In genomic region chr9:124215956-124216355, GRCh38 we compare ENCODE assay signal across 11 cellular contexts. TPM values are rescaled to one million over a fixed set of nuclear protein-coding genes. Genes with fewer than 3 reads are reported as not detected.
A peak's percentile ranks its signal among the peaks of the same experiment; 100 is the strongest.
DNase-seq lines count a peak whose midpoint lies in the region; ATAC-seq lines count a peak whose summit lies in the region.
"Had no signal": no experiment of that assay in that cellular context is flagged by ENCODE, and none has a peak within 500 bp of the region (broad histone marks: within the 10 kb centered on the region; RNA-seq: fewer than 3 reads in every experiment).

No MANE protein-coding gene starts in this region.

- H3K79me1 ChIP-seq in neuronal stem cell (ENCODE audit: low read depth, low read length) = no peaks in the 10 kb centered on the region

- no peak overlapping the region for H2BK120ac ChIP-seq in neuronal stem cell (ENCODE audit: low read depth, low read length)

- no peaks in the 10 kb centered on the region for H3K36me3 Mint-ChIP-seq in CD4-positive, CD25-positive, alpha-beta regulatory T cell
- H3K36me3 Mint-ChIP-seq in IgD-negative memory B cell = no peaks in the 10 kb centered on the region
- H3K36me3 Mint-ChIP-seq in activated T-helper 17 cell treated with anti-CD3 and anti-CD28 coated beads, Interleukin-2, amount 50 U/mL, for 72 hours (ENCODE audit: low read depth) = no peaks in the 10 kb centered on the region
- H3K36me3 Mint-ChIP-seq in natural killer cell treated with Interleukin-12 subunit alpha and Interleukin-12 subunit beta and Interleukin-15 and Interleukin-18, amount 100 ng/mL, for 72 hours = no peaks in the 10 kb centered on the region

- no peak overlapping the region for H2BK12ac ChIP-seq in neuronal stem cell (ENCODE audit: low read length)

- H3K14ac ChIP-seq in neuronal stem cell (ENCODE audit: low read length) = no peak overlapping the region

- peaks cover 0 to 54% (median 28%) of the 10 kb centered on the region in 4 donors for H3K4me1 Mint-ChIP-seq in CD4-positive, CD25-positive, alpha-beta regulatory T cell
- peaks cover 54 to 84% (median 72%) of the 10 kb centered on the region in 3 donors for H3K4me1 Mint-ChIP-seq in IgD-negative memory B cell
- peaks cover 32% of the 10 kb centered on the region for H3K4me1 Mint-ChIP-seq in activated T-helper 17 cell treated with anti-CD3 and anti-CD28 coated beads, Interleukin-2, amount 50 U/mL, for 72 hours
- H3K4me1 Mint-ChIP-seq in natural killer cell treated with Interleukin-12 subunit alpha and Interleukin-12 subunit beta and Interleukin-15 and Interleukin-18, amount 100 ng/mL, for 72 hours (ENCODE audit: low read depth in 2 of 2) = peaks cover 75 to 83% of the 10 kb centered on the region in 2 donors

- peak overlapping the region in 3 of 4 donors; percentile 11 to 84 (median 48) for H3K4me3 Mint-ChIP-seq in CD4-positive, CD25-positive, alpha-beta regulatory T cell
- H3K4me3 Mint-ChIP-seq in IgD-negative memory B cell = peak overlapping the region; percentile 30 to 90 (median 72)
- peak overlapping the region; percentile 70 for H3K4me3 Mint-ChIP-seq in activated T-helper 17 cell treated with anti-CD3 and anti-CD28 coated beads, Interleukin-2, amount 50 U/mL, for 72 hours
- H3K4me3 Mint-ChIP-seq in natural killer cell treated with Interleukin-12 subunit alpha and Interleukin-12 subunit beta and Interleukin-15 and Interleukin-18, amount 100 ng/mL, for 72 hours = peak overlapping the region; percentile 84

- no peaks in the 10 kb centered on the region for H3K36me3 ChIP-seq in CD4-positive, CD25-positive, alpha-beta regulatory T cell (ENCODE audit: control insufficient read depth, insufficient read depth, low read length)
- H3K36me3 ChIP-seq in neuronal stem cell (replicated peaks in 1 of 2; ENCODE audit: control insufficient read depth in 2 of 2, insufficient read depth in 2 of 2, low read length in 2 of 2) = no peaks in the 10 kb centered on the region

- WGBS in neuronal stem cell (ENCODE audit: extremely low coverage in 2 of 2, insufficient read length in 2 of 2, insufficient replicate concordance in 1 of 2), 2 donors = no CpG with 5 or more reads among the region's 15 CpGs

- H2BK5ac ChIP-seq in neuronal stem cell (ENCODE audit: low read length) = no peak overlapping the region

- DNase-seq in CD4-positive, CD25-positive, alpha-beta regulatory T cell = no peak
- no peak for DNase-seq in natural killer cell treated with Interleukin-12 subunit alpha and Interleukin-12 subunit beta and Interleukin-15 and Interleukin-18, amount 100 ng/mL, for 72 hours (ENCODE audit: low spot score)
- no peak for DNase-seq in neuronal stem cell (ENCODE audit: low spot score)
- no peak for DNase-seq in NCI-H2196 (lab: John Stamatoyannopoulos, UW; ENCODE audit: unreplicated experiment)
- DNase-seq: mesendoderm had no signal

- H3K4ac ChIP-seq in neuronal stem cell (ENCODE audit: low read length) = no peak overlapping the region

- no peak overlapping the region for H3K18ac ChIP-seq in neuronal stem cell (ENCODE audit: low read length)

- no peak overlapping the region for H4K8ac ChIP-seq in neuronal stem cell (ENCODE audit: low read depth, low read length)

- H4K91ac ChIP-seq in neuronal stem cell (ENCODE audit: low read depth, low read length, poor library complexity) = no peak overlapping the region

- no peaks in the 10 kb centered on the region for H3K9me3 ChIP-seq in CD4-positive, CD25-positive, alpha-beta regulatory T cell (ENCODE audit: control insufficient read depth in 2 of 2, low read length in 2 of 2)
- H3K9me3 ChIP-seq in neuronal stem cell (replicated peaks in 1 of 2; ENCODE audit: control insufficient read depth in 2 of 2, insufficient read depth in 1 of 2, low read depth in 1 of 2, low read length in 2 of 2) = peaks cover 0 to 2% of the 10 kb centered on the region in 2 donors

- H3K4me1 ChIP-seq in CD4-positive, CD25-positive, alpha-beta regulatory T cell (ENCODE audit: control insufficient read depth, insufficient read depth, low read length, poor library complexity, severe bottlenecking) = peaks cover 51% of the 10 kb centered on the region
- peaks cover 0 to 9% of the 10 kb centered on the region in 2 donors for H3K4me1 ChIP-seq in neuronal stem cell (ENCODE audit: control insufficient read depth in 2 of 2, insufficient read depth in 1 of 2, low read depth in 1 of 2, low read length in 2 of 2)

- H3K27ac Mint-ChIP-seq in CD4-positive, CD25-positive, alpha-beta regulatory T cell = peak overlapping the region; percentile 76 to 91 (median 88)
- H3K27ac Mint-ChIP-seq in IgD-negative memory B cell = peak overlapping the region; percentile 89 to 99 (median 98)
- H3K27ac Mint-ChIP-seq in activated T-helper 17 cell treated with anti-CD3 and anti-CD28 coated beads, Interleukin-2, amount 50 U/mL, for 72 hours = peak overlapping the region; percentile 87
- H3K27ac Mint-ChIP-seq in natural killer cell treated with Interleukin-12 subunit alpha and Interleukin-12 subunit beta and Interleukin-15 and Interleukin-18, amount 100 ng/mL, for 72 hours = peak overlapping the region; percentile 96 to 98

- H2AFZ ChIP-seq in neuronal stem cell (ENCODE audit: low read length) = no peak overlapping the region

- no peak overlapping the region for H3K9ac ChIP-seq in neuronal stem cell (ENCODE audit: low read depth, low read length, poor library complexity)

- H3K4me3 ChIP-seq in CD4-positive, CD25-positive, alpha-beta regulatory T cell (ENCODE audit: low read depth, low read length) = peak overlapping the region; percentile 11
- no peak overlapping the region for H3K4me3 ChIP-seq in neuronal stem cell (ENCODE audit: low read length in 2 of 2)

- H3K23ac ChIP-seq in neuronal stem cell (ENCODE audit: low read depth, low read length, poor library complexity) = no peak overlapping the region

- no peak overlapping the region for H3K27ac ChIP-seq in CD4-positive, CD25-positive, alpha-beta regulatory T cell (ENCODE audit: insufficient read depth, low read length, poor library complexity, severe bottlenecking)
- H3K27ac ChIP-seq in neuronal stem cell (replicated peaks; ENCODE audit: low read length) = no peak overlapping the region

- no peaks in the 10 kb centered on the region for H3K27me3 ChIP-seq in CD4-positive, CD25-positive, alpha-beta regulatory T cell (ENCODE audit: control insufficient read depth, insufficient read depth, low read length)
- peaks cover 0 to 5% (median 0%) of the 10 kb centered on the region in 3 experiments for H3K27me3 ChIP-seq in neuronal stem cell (ENCODE audit: control insufficient read depth in 3 of 3, insufficient read depth in 3 of 3, low read depth in 1 of 3, low read length in 3 of 3)

- ATAC-seq in CD4-positive, CD25-positive, alpha-beta regulatory T cell (ENCODE audit: low read depth in 2 of 2) = no peak
- no peak for ATAC-seq in activated T-helper 17 cell treated with anti-CD3 and anti-CD28 coated beads, Interleukin-2, amount 50 U/mL, for 72 hours (replicated peaks)
- no peak for ATAC-seq in natural killer cell treated with Interleukin-12 subunit alpha and Interleukin-12 subunit beta and Interleukin-15 and Interleukin-18, amount 100 ng/mL, for 72 hours
- ATAC-seq in HG03175 (IDR thresholded peaks at IDR 0.05; ENCODE audit: unreplicated experiment) (no peak), GM21619 (IDR thresholded peaks at IDR 0.05; ENCODE audit: unreplicated experiment) (no peak)
- ATAC-seq: HCT116 had no signal

- H2BK15ac ChIP-seq in neuronal stem cell (ENCODE audit: low read length) = no peak overlapping the region

- H3K4me2 ChIP-seq in neuronal stem cell (ENCODE audit: insufficient read depth, low read length, poor library complexity, severe bottlenecking) = no peak overlapping the region

- no peak overlapping the region for H2AK5ac ChIP-seq in neuronal stem cell (ENCODE audit: low read depth, low read length)

- H3K27me3 Mint-ChIP-seq in CD4-positive, CD25-positive, alpha-beta regulatory T cell = no peaks in the 10 kb centered on the region
- no peaks in the 10 kb centered on the region for H3K27me3 Mint-ChIP-seq in IgD-negative memory B cell
- H3K27me3 Mint-ChIP-seq in activated T-helper 17 cell treated with anti-CD3 and anti-CD28 coated beads, Interleukin-2, amount 50 U/mL, for 72 hours = no peaks in the 10 kb centered on the region
- H3K27me3 Mint-ChIP-seq in natural killer cell treated with Interleukin-12 subunit alpha and Interleukin-12 subunit beta and Interleukin-15 and Interleukin-18, amount 100 ng/mL, for 72 hours = no peaks in the 10 kb centered on the region

- peaks cover 0 to 2% (median 0%) of the 10 kb centered on the region in 7 donors for H3K9me3 Mint-ChIP-seq in CD4-positive, CD25-positive, alpha-beta regulatory T cell
- no peaks in the 10 kb centered on the region for H3K9me3 Mint-ChIP-seq in IgD-negative memory B cell
- H3K9me3 Mint-ChIP-seq in activated T-helper 17 cell treated with anti-CD3 and anti-CD28 coated beads, Interleukin-2, amount 50 U/mL, for 72 hours = no peaks in the 10 kb centered on the region
- H3K9me3 Mint-ChIP-seq in natural killer cell treated with Interleukin-12 subunit alpha and Interleukin-12 subunit beta and Interleukin-15 and Interleukin-18, amount 100 ng/mL, for 72 hours = no peaks in the 10 kb centered on the region
- H3K9me3 Mint-ChIP-seq: stimulated activated naive CD8-positive, alpha-beta T cell treated with anti-CD3 and anti-CD28 coated beads, Interleukin-15, amount 100 ng/mL, for 72 hours had no signal

RNA-seq across cellular contexts. Expression of gene NEK6, which starts 41.8 kb away (rescaled TPM):
- 17.0 TPM for total RNA-seq in CD4-positive, CD25-positive, alpha-beta regulatory T cell
- 1 to 10 TPM; 3.5 to 6.6 (median 3.7) TPM for polyA plus RNA-seq in CD4-positive, CD25-positive, alpha-beta regulatory T cell
- 76.2 TPM for polyA plus RNA-seq in IgD-negative memory B cell
- 1 to 10 TPM; 6.8 to 7.6 TPM for total RNA-seq in activated T-helper 17 cell treated with anti-CD3 and anti-CD28 coated beads, Interleukin-2, amount 50 U/mL, for 72 hours
- 10 to 100 TPM; 11.4 to 38.7 TPM for total RNA-seq in natural killer cell treated with Interleukin-12 subunit alpha and Interleukin-12 subunit beta and Interleukin-15 and Interleukin-18, amount 100 ng/mL, for 72 hours
- polyA plus RNA-seq in neuronal stem cell (2013, experiment 1 of 2) = 43.4 TPM
- 43.4 TPM for polyA plus RNA-seq in neuronal stem cell (2013, experiment 2 of 2)
